8 cellular contexts compared by ENCODE assay signal in the genomic region with DNA sequence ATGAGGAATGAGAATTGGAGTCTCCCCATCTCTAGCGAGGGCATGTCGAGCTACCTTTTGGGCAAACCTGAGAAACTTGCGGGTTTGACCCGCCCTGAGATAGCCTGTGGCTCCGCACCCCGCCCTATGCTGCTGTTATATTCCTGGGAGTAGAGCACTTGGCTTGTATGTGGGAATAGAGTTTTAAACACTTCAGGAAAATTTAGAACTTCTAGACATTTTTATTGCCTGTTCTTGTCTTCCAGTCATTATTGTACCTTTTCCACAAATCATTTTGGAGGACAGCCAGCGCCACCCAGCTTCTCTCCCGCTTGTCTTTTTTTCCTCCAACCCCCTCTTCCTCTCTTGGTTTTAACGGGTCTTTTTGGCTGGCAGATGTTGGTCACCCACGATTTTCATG. TPM values are rescaled to one million over a fixed set of nuclear protein-coding genes. Genes with fewer than 3 reads are reported as not detected.
A peak's percentile ranks its signal among the peaks of the same experiment; 100 is the strongest.
DNase-seq lines count a peak whose midpoint lies in the region; ATAC-seq and TF ChIP-seq lines count a peak whose summit lies in the region.

No MANE protein-coding gene starts in this region.

- CTCF ChIA-PET in activated B cell treated with CpG ODN at 0.5 μM for 24 hours (lab: Charles Lee): no interaction called here

- H3K4me1 Mint-ChIP-seq in activated B cell treated with CpG ODN at 0.5 μM for 24 hours (peaks cover 54% of the 10 kb centered on the region), neural crest cell (peaks cover 27% of the 10 kb centered on the region)

- H3K27ac ChIP-seq in C4-2B: peak overlapping the region; percentile 84

- H3K9me3 Mint-ChIP-seq in activated B cell treated with CpG ODN at 0.5 μM for 24 hours (no peaks in the 10 kb centered on the region), neural crest cell (no peaks in the 10 kb centered on the region)

- H3K36me3 Mint-ChIP-seq in activated B cell treated with CpG ODN at 0.5 μM for 24 hours (ENCODE audit: low read depth) (peaks cover 57% of the 10 kb centered on the region), neural crest cell (ENCODE audit: low read depth) (peaks cover 4% of the 10 kb centered on the region)

- in situ Hi-C loops in KBM-7 (cut with MboI; ENCODE audit: low pct_unique_long_range_greater_than_20kb, low sequenced_read_pairs): no loop called here

- DNase-seq in KBM-7 (peak; percentile 56), activated B cell treated with CpG ODN at 0.5 μM for 24 hours (no peak), fibroblast of the aortic adventitia (ENCODE audit: low read depth) (peak; percentile 7), neural crest cell (ENCODE audit: low read depth, low spot score) (no peak)

- H3K4me3 Mint-ChIP-seq in activated B cell treated with CpG ODN at 0.5 μM for 24 hours (peak overlapping the region; percentile 93), neural crest cell (peak overlapping the region; percentile 97)

- POLR2A ChIA-PET in activated B cell treated with CpG ODN at 0.5 μM for 24 hours (lab: Charles Lee): interaction anchor here (0.8 to 3.1 kb wide), 4 partner anchors 20 to 599 kb away, joined by 3 to 18 read pairs (median 4); partner anchors contain the start of genes COG2, EXOC8 and SPRTN

- no peaks in the 10 kb centered on the region for H3K27me3 Mint-ChIP-seq in activated B cell treated with CpG ODN at 0.5 μM for 24 hours
- H3K27me3 Mint-ChIP-seq in neural crest cell (ENCODE audit: low read depth): no peaks in the 10 kb centered on the region

- H3K4me3 ChIP-seq in fibroblast of the aortic adventitia (ENCODE audit: low read depth, low read length): peak overlapping the region; percentile 97

- ATAC-seq in GM19035 (IDR thresholded peaks at IDR 0.05; ENCODE audit: unreplicated experiment) (peak; percentile 32), activated B cell treated with CpG ODN at 0.5 μM for 24 hours (ENCODE audit: low read depth) (no peak), HG03039 (IDR thresholded peaks at IDR 0.05; ENCODE audit: unreplicated experiment) (no peak), HG03025 (IDR thresholded peaks at IDR 0.05; ENCODE audit: low FRiP score, unreplicated experiment) (no peak)

- intact Hi-C loops in activated B cell treated with CpG ODN at 0.5 μM for 24 hours (cut with micrococcal nuclease): loop anchor here (1.0 to 5.0 kb wide), 7 partner anchors 26 to 599 kb away; partner anchors contain the start of genes ARV1, COG2, DISC1 and EGLN1

- H3K27ac Mint-ChIP-seq in activated B cell treated with CpG ODN at 0.5 μM for 24 hours (peak overlapping the region; percentile 94), neural crest cell (ENCODE audit: unreplicated experiment) (peak overlapping the region; percentile 94)

- TF ChIP-seq CTCF in C4-2B (conservative IDR thresholded peaks at IDR 0.05): no peak
- TF ChIP-seq CTCF in activated B cell treated with CpG ODN at 0.5 μM for 24 hours (IDR thresholded peaks at IDR 0.05): no peak
- TF ChIP-seq CTCF in fibroblast of the aortic adventitia (IDR thresholded peaks at IDR 0.05; ENCODE audit: insufficient read depth, low read length): no peak
- no peak for TF ChIP-seq CTCF in neural crest cell (conservative IDR thresholded peaks at IDR 0.05)

RNA-seq across cellular contexts. Expression of gene GNPAT, which starts 0.7 kb away (rescaled TPM):
- total RNA-seq in activated B cell treated with CpG ODN at 0.5 μM for 24 hours (45.7 and 47.4 TPM in 2 replicates), fibroblast of the aortic adventitia (ENCODE audit: low replicate concordance) (25.7 and 54.8 TPM in 2 replicates), neural crest cell (69.2 and 70.3 TPM in 2 replicates)

Comparison
In these comparisons a context has a peak if more than half of its experiments do, and no peak if none do; other contexts are left out.
1. DNase-seq: peak in KBM-7 (single experiment) and fibroblast of the aortic adventitia (single experiment); none in activated B cell treated with CpG ODN at 0.5 μM for 24 hours (single experiment) and neural crest cell (single experiment).